In the genomic region with DNA sequence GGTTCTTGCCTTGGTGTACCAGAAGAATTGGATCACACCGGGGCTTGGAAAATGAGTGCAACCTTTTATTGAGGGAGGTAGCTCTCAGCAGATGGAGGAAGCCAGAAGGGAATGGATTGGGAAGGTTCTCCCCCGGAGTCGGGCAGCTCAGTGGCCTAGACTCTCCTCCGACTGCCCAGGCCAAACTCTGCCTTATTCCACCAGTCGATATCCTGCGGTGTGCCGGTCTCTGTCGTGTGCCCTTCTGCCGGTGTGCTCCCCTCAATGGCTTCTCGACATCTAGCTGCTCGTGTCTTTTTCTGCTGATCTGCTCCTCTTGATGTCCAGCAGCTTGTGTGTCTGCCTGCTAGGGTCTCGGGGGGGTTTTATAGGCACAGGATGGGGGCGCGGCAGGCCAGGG, we compare ENCODE assay signal across 1 cellular context.
TF ChIP-seq lines count a peak whose summit lies in the region.

No MANE protein-coding gene starts in this region.

TF ChIP-seq in H1, 55 proteins besides CTCF, POLR2A, EP300 and RAD21:
- no peak for TF ChIP-seq CTBP2 (IDR thresholded peaks at IDR 0.05; ENCODE audit: borderline replicate concordance, insufficient read depth, insufficient read length, low read length)
- TF ChIP-seq TEAD4 (IDR thresholded peaks at IDR 0.05; ENCODE audit: low read depth, low read length) = no peak
- TF ChIP-seq NRF1 (IDR thresholded peaks at IDR 0.05; ENCODE audit: low read depth, low read length) = no peak
- TF ChIP-seq BACH1 (IDR thresholded peaks at IDR 0.05; ENCODE audit: low read length) = no peak
- no peak for TF ChIP-seq BRCA1 (IDR thresholded peaks at IDR 0.05; ENCODE audit: low read depth, low read length)
- TF ChIP-seq RBBP5 (IDR thresholded peaks at IDR 0.05; ENCODE audit: borderline replicate concordance, low read depth, low read length) = no peak
- no peak for TF ChIP-seq RXRA (IDR thresholded peaks at IDR 0.05; ENCODE audit: insufficient read depth, low read depth, low read length)
